ENCODE assay signal across 1 cellular context in genomic region chr13:33968520-33969507, GRCh38.
TF ChIP-seq lines count a peak whose summit lies in the region.

No MANE protein-coding gene starts in this region.

TF ChIP-seq in HepG2, 621 proteins besides CTCF, POLR2A, EP300 and RAD21 (continued from another document and continues in another):
- TF ChIP-seq KDM5A (IDR thresholded peaks at IDR 0.05; ENCODE audit: borderline replicate concordance, low read length): no peak
- no peak for TF ChIP-seq PRDM4 (CRISPR knock-in tag; IDR thresholded peaks at IDR 0.05; ENCODE audit: borderline replicate concordance)
- no peak for TF ChIP-seq ZNF616 (CRISPR knock-in tag; IDR thresholded peaks at IDR 0.05; ENCODE audit: low read depth)
- TF ChIP-seq ZNF362 (CRISPR knock-in tag; IDR thresholded peaks at IDR 0.05; ENCODE audit: borderline replicate concordance): peak; percentile 61; the same call in 1 of the 2 replicates
- no peak for TF ChIP-seq U2AF2 (IDR thresholded peaks at IDR 0.05; ENCODE audit: low read depth, low read length)
- no peak for TF ChIP-seq TERF1 (CRISPR knock-in tag; IDR thresholded peaks at IDR 0.05)
- TF ChIP-seq ZBTB2 (CRISPR knock-in tag; IDR thresholded peaks at IDR 0.05; ENCODE audit: low read depth): no peak
- no peak for TF ChIP-seq ZFP36 (IDR thresholded peaks at IDR 0.05; ENCODE audit: borderline replicate concordance, low read depth, low read length, partially characterized antibody)
- 0 out of 2 replicates have a peak, but pooled peaks have one; percentile 47 for TF ChIP-seq GATA4 (IDR thresholded peaks at IDR 0.05; ENCODE audit: borderline replicate concordance, low read depth)
- no peak for TF ChIP-seq SATB2 (CRISPR knock-in tag; IDR thresholded peaks at IDR 0.05)
- no peak for TF ChIP-seq GLI4 (CRISPR knock-in tag; IDR thresholded peaks at IDR 0.05; ENCODE audit: borderline replicate concordance)
- no peak for TF ChIP-seq ZNF530 (CRISPR knock-in tag; IDR thresholded peaks at IDR 0.05; ENCODE audit: low read depth)
- TF ChIP-seq ZNF382 (CRISPR knock-in tag; IDR thresholded peaks at IDR 0.05; ENCODE audit: borderline replicate concordance): no peak
- TF ChIP-seq ZFP36L2 (CRISPR knock-in tag; IDR thresholded peaks at IDR 0.05): no peak
- TF ChIP-seq ZSCAN31 (CRISPR knock-in tag; IDR thresholded peaks at IDR 0.05; ENCODE audit: low read depth): no peak
- peak; percentile 53 for TF ChIP-seq TFAP4 (IDR thresholded peaks at IDR 0.05; ENCODE audit: borderline replicate concordance, low read depth)
- no peak for TF ChIP-seq ZFP37 (CRISPR knock-in tag; IDR thresholded peaks at IDR 0.05; ENCODE audit: borderline replicate concordance)
- TF ChIP-seq MAFG (CRISPR knock-in tag; IDR thresholded peaks at IDR 0.05): no peak
- TF ChIP-seq NCOA1 (CRISPR knock-in tag; IDR thresholded peaks at IDR 0.05): peak; percentile 74; the same call in 1 of the 2 replicates
- peak; percentile 83 for TF ChIP-seq TCF7L2 (IDR thresholded peaks at IDR 0.05; ENCODE audit: low read depth, low read length)
- TF ChIP-seq ZHX2 (IDR thresholded peaks at IDR 0.05; ENCODE audit: low read depth): 0 out of 2 replicates have a peak, but pooled peaks have one; percentile 24
- 0 out of 2 replicates have a peak, but pooled peaks have one; percentile 74 for TF ChIP-seq ZHX2 (CRISPR knock-in tag; IDR thresholded peaks at IDR 0.05; ENCODE audit: borderline replicate concordance)
- TF ChIP-seq SETDB1 (CRISPR knock-in tag; IDR thresholded peaks at IDR 0.05; ENCODE audit: borderline replicate concordance): no peak
- no peak for TF ChIP-seq ZNF83 (CRISPR knock-in tag; IDR thresholded peaks at IDR 0.05; ENCODE audit: borderline replicate concordance)
- TF ChIP-seq NFE2 (CRISPR knock-in tag; IDR thresholded peaks at IDR 0.05): no peak
- TF ChIP-seq ZBTB4 (CRISPR knock-in tag; IDR thresholded peaks at IDR 0.05; ENCODE audit: borderline replicate concordance): no peak
- no peak for TF ChIP-seq SOX6 (IDR thresholded peaks at IDR 0.05)
- peak; percentile 95 for TF ChIP-seq SOX6 (CRISPR knock-in tag; IDR thresholded peaks at IDR 0.05)
- no peak for TF ChIP-seq ZNF180 (CRISPR knock-in tag; IDR thresholded peaks at IDR 0.05; ENCODE audit: borderline replicate concordance, low read depth)
- TF ChIP-seq ZNF256 (CRISPR knock-in tag; conservative IDR thresholded peaks at IDR 0.05): no peak
- no peak for TF ChIP-seq ZNF225 (CRISPR knock-in tag; IDR thresholded peaks at IDR 0.05)
- TF ChIP-seq KDM4B (CRISPR knock-in tag; IDR thresholded peaks at IDR 0.05): 0 out of 2 replicates have a peak, but pooled peaks have one; percentile 58
- TF ChIP-seq UBTF (CRISPR knock-in tag; IDR thresholded peaks at IDR 0.05): no peak
- TF ChIP-seq PATZ1 (CRISPR knock-in tag; IDR thresholded peaks at IDR 0.05): no peak
- TF ChIP-seq MYNN (CRISPR knock-in tag; IDR thresholded peaks at IDR 0.05; ENCODE audit: low read depth): no peak
- TF ChIP-seq KAT2B (IDR thresholded peaks at IDR 0.05; ENCODE audit: borderline replicate concordance, low read depth, low read length): no peak
